ENCODE assay signal across 8 cellular contexts in the genomic region with DNA sequence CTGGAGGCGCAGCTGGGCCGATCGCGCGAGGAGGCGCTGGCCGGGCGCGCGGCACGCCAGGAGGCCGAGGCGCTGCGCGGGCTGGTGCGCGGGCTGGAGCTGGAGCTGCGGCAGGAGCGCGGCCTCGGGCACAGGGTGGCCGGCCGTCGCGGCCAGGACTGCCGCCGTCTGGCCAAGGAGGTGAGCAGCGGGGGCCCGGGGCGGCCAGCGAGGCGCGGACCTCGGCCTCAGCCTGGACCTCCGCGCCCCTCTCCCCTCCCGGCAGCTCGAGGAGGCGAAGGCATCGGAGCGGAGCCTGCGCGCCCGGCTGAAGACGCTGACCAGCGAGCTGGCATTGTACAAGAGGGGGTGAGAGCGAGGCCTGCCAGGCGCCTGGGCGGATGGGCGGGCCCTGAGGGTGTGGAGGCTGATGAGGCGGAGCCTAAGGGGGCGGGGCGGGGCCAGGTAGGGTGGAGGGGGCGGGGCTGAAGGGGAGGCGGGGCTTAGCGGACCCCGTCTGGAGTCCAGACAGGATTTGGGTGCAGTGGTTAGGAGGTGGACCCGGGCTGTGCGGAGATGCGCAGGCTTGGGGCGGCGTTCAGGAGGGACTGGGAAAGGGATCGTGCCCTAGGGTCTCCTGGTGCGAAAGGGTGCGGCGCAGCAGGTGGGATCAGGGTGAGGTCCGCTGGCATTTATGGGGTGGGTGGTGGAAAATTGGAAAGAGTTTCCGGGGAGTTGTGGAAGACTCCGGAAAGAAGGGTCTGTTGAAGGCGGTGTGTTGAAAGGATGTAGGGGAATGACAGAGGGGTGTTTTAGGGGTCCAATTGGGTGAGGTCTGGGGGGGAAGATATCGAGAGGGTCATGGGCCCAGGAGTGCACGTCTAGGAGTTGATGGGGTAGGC.
DNase-seq lines count a peak whose midpoint lies in the region; ATAC-seq lines count a peak whose summit lies in the region.

No MANE protein-coding gene starts in this region.

- peaks cover 4% of the 10 kb centered on the region for H3K4me1 ChIP-seq in iPS-15b (ENCODE audit: control insufficient read depth, insufficient read depth, low read length)

- H3K9ac ChIP-seq in iPS-15b (ENCODE audit: low read depth, low read length): no peak overlapping the region

- DNase-seq in NCI-H2081 (lab: John Stamatoyannopoulos, UW) (peak; percentile 51 to 65), NCI-H2081 treated with DMSO at 0.1 percent for 48 hours (lab: John Stamatoyannopoulos, UW) (no peak), T follicular helper cell (ENCODE audit: low read depth) (peak; percentile 59), amniotic epithelial cell (ENCODE audit: low read depth) (peak; percentile 32), NCI-H1694 (lab: John Stamatoyannopoulos, UW) (no peak)
- DNase-seq in stimulated activated CD4-positive, alpha-beta T cell treated with anti-CD3 and anti-CD28 coated beads, Interleukin-15, amount 100 ng/mL, for 1 hour (ENCODE audit: low read depth in 1 of 2, low spot score in 1 of 2): peak; percentile 45 to 59

- ATAC-seq in GM19035 (IDR thresholded peaks at IDR 0.05; ENCODE audit: unreplicated experiment): no peak

- H3K36me3 ChIP-seq in iPS-15b (ENCODE audit: control insufficient read depth, insufficient read depth, low read length): peaks cover 10% of the 10 kb centered on the region

- H3K9me3 ChIP-seq in iPS-15b (ENCODE audit: control insufficient read depth, insufficient read depth, low read length): no peaks in the 10 kb centered on the region

- peaks cover 20% of the 10 kb centered on the region for H3K27me3 ChIP-seq in iPS-15b (ENCODE audit: control insufficient read depth, insufficient read depth, low read length)

- H3K4me3 ChIP-seq in iPS-15b (ENCODE audit: low read depth, low read length): peak overlapping the region; percentile 72

Comparison
In these comparisons a context has a peak if more than half of its experiments do, and no peak if none do; other contexts are left out.
1. DNase-seq: peak in NCI-H2081 (2 of 2), T follicular helper cell (single experiment), amniotic epithelial cell (single experiment) and stimulated activated CD4-positive, alpha-beta T cell treated with anti-CD3 and anti-CD28 coated beads, Interleukin-15, amount 100 ng/mL, for 1 hour (2 of 2); none in NCI-H2081 treated with DMSO at 0.1 percent for 48 hours (single experiment) and NCI-H1694 (single experiment).